In the genomic region with DNA sequence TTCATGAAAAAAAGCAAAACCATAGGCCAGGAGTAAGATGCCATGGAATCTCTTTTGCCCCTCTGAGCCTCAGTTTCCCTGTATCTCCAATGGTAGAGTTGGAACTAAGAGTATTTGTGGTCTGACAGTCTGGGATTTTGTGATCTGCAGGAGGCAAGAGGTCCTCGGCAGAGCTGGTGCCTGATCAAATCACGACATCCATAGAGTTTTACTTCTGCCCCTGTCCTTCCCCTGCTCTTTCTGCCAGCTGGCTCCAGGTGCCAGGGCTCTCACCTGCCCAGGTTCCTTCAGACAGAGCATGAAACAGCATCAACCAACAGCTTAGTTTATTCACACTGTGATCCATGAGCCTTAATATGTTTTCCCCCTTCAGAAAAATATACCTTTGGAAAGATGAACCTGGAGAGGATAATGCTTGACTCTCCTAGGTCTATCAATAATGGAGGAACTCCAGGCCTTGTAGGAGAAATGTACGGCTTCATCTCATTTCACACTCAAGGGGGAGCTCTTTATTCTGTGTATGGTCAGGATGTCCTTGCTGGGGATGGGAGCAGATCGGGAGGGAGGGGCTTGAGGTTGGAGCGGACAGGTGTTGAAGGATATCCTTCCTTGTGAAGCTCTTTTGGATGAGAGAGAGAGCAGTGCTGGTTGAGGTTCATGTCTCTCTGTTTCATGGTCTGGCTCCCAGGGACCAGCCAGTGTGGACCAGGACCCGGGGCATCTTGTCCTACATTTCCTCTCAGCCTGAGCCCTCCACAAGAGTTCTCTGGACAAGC, we compare ENCODE assay signal across 10 cellular contexts.
A peak's percentile ranks its signal among the peaks of the same experiment; 100 is the strongest.
DNase-seq lines count a peak whose midpoint lies in the region; ATAC-seq and TF ChIP-seq lines count a peak whose summit lies in the region.
"Had no signal": no experiment of that assay in that cellular context is flagged by ENCODE, and none has a peak within 500 bp of the region (broad histone marks: within the 10 kb centered on the region; RNA-seq: fewer than 3 reads in every experiment).

No MANE protein-coding gene starts in this region.

- H3K9me3 ChIP-seq in heart left ventricle (peaks cover 0 to 9% (median 2%) of the 10 kb centered on the region in 12 donors), right cardiac atrium (ENCODE audit: control insufficient read depth, low read length) (no peaks in the 10 kb centered on the region), smooth muscle cell (replicated peaks; ENCODE audit: low read depth) (no peaks in the 10 kb centered on the region)

- peaks cover 4% of the 10 kb centered on the region for H3K36me3 Mint-ChIP-seq in activated naive CD8-positive, alpha-beta T cell treated with anti-CD3 and anti-CD28 coated beads, Interleukin-2, amount 50 U/mL, for 24 hours (ENCODE audit: low read depth)

- no peak overlapping the region for H3K4me3 Mint-ChIP-seq in activated naive CD8-positive, alpha-beta T cell treated with anti-CD3 and anti-CD28 coated beads, Interleukin-2, amount 50 U/mL, for 24 hours

- H3K79me2 ChIP-seq in smooth muscle cell (ENCODE audit: low read depth) = no peaks in the 10 kb centered on the region

- H3K27ac Mint-ChIP-seq in activated naive CD8-positive, alpha-beta T cell treated with anti-CD3 and anti-CD28 coated beads, Interleukin-2, amount 50 U/mL, for 24 hours = peak overlapping the region; percentile 20

- no peak overlapping the region for H3K4me2 ChIP-seq in smooth muscle cell

- H3K27me3 ChIP-seq in heart left ventricle = peaks cover 0 to 8% (median 0%) of the 10 kb centered on the region in 9 donors
- H3K27me3 ChIP-seq in right cardiac atrium (ENCODE audit: control insufficient read depth, insufficient read depth) = no peaks in the 10 kb centered on the region
- H3K27me3 ChIP-seq in smooth muscle cell (ENCODE audit: low read depth) = no peaks in the 10 kb centered on the region

- peaks cover 58% of the 10 kb centered on the region for H3K4me1 Mint-ChIP-seq in activated naive CD8-positive, alpha-beta T cell treated with anti-CD3 and anti-CD28 coated beads, Interleukin-2, amount 50 U/mL, for 24 hours

- DNase-seq in heart left ventricle (no peak), right cardiac atrium (no peak), NCI-H146 (lab: John Stamatoyannopoulos, UW) (peak; percentile 45), smooth muscle cell (lab: John Stamatoyannopoulos, UW; ENCODE audit: unreplicated experiment) (no peak), medulla oblongata (ENCODE audit: extremely low spot score) (no peak), NK-92 (lab: John Stamatoyannopoulos, UW; ENCODE audit: unreplicated experiment) (no peak)
- DNase-seq in activated naive CD8-positive, alpha-beta T cell treated with anti-CD3 and anti-CD28 coated beads, Interleukin-2, amount 50 U/mL, for 24 hours = no peak
- DNase-seq: DMS79 treated with DMSO at 0.1 percent for 48 hours, NCI-H226 had no signal

- H3K27ac ChIP-seq in heart left ventricle = no peak overlapping the region
- H3K27ac ChIP-seq in right cardiac atrium (ENCODE audit: low read length) = no peak overlapping the region
- peak overlapping the region; percentile 79 for H3K27ac ChIP-seq in smooth muscle cell (ENCODE audit: low read depth)

- peak in 1 of 4 donors; percentile 21 for ATAC-seq in heart left ventricle
- ATAC-seq in right cardiac atrium = no peak
- ATAC-seq in activated naive CD8-positive, alpha-beta T cell treated with anti-CD3 and anti-CD28 coated beads, Interleukin-2, amount 50 U/mL, for 24 hours = no peak
- ATAC-seq in GM18873 (IDR thresholded peaks at IDR 0.05; ENCODE audit: low FRiP score, unreplicated experiment) = no peak

- H3K9me3 Mint-ChIP-seq in activated naive CD8-positive, alpha-beta T cell treated with anti-CD3 and anti-CD28 coated beads, Interleukin-2, amount 50 U/mL, for 24 hours = peaks cover 5% of the 10 kb centered on the region

- TF ChIP-seq POLR2A in heart left ventricle (IDR thresholded peaks at IDR 0.05) = no peak

- no peak overlapping the region for H2AFZ ChIP-seq in smooth muscle cell (ENCODE audit: low read depth)

- H4K20me1 ChIP-seq in smooth muscle cell (ENCODE audit: low read depth) = no peaks in the 10 kb centered on the region

- no peaks in the 10 kb centered on the region for H3K36me3 ChIP-seq in heart left ventricle
- H3K36me3 ChIP-seq in smooth muscle cell (ENCODE audit: low read depth) = no peaks in the 10 kb centered on the region

- H3K9ac ChIP-seq in smooth muscle cell (ENCODE audit: low read depth) = no peak overlapping the region

- intact Hi-C loops in heart left ventricle (cut with DNase I) = no loop called here
- intact Hi-C loops in right cardiac atrium (cut with DNase I) = no loop called here

- H3K27me3 Mint-ChIP-seq in activated naive CD8-positive, alpha-beta T cell treated with anti-CD3 and anti-CD28 coated beads, Interleukin-2, amount 50 U/mL, for 24 hours = peaks cover 17% of the 10 kb centered on the region

- H3F3A ChIP-seq in smooth muscle cell (ENCODE audit: low read depth) = peaks cover 33% of the 10 kb centered on the region

- peaks cover 0 to 38% (median 0%) of the 10 kb centered on the region in 12 donors for H3K4me1 ChIP-seq in heart left ventricle
- no peaks in the 10 kb centered on the region for H3K4me1 ChIP-seq in right cardiac atrium (ENCODE audit: control insufficient read depth, insufficient read depth, low read length)
- peaks cover 12% of the 10 kb centered on the region for H3K4me1 ChIP-seq in smooth muscle cell (ENCODE audit: low read depth)

- WGBS in heart left ventricle, 4 donors = 46 to 52% (median 48%) methylated on average over 6 of the region's 6 CpGs
- 56% methylated on average over 6 of the region's 6 CpGs for WGBS in right cardiac atrium
- 68% methylated on average over 6 of the region's 6 CpGs for WGBS in smooth muscle cell (ENCODE audit: low lambda C conversion rate)

- H3K4me3 ChIP-seq in heart left ventricle = no peak overlapping the region
- H3K4me3 ChIP-seq in right cardiac atrium (ENCODE audit: low read length) = no peak overlapping the region
- no peak overlapping the region for H3K4me3 ChIP-seq in smooth muscle cell

- TF ChIP-seq CTCF in heart left ventricle (IDR thresholded peaks at IDR 0.05) (peak in 8 of 12 donors; percentile 7 to 33 (median 20)), smooth muscle cell (IDR thresholded peaks at IDR 0.05; ENCODE audit: borderline replicate concordance, insufficient read depth, poor library complexity, severe bottlenecking) (no peak)
